ENCODE assay signal across 1 cellular context in the genomic region with DNA sequence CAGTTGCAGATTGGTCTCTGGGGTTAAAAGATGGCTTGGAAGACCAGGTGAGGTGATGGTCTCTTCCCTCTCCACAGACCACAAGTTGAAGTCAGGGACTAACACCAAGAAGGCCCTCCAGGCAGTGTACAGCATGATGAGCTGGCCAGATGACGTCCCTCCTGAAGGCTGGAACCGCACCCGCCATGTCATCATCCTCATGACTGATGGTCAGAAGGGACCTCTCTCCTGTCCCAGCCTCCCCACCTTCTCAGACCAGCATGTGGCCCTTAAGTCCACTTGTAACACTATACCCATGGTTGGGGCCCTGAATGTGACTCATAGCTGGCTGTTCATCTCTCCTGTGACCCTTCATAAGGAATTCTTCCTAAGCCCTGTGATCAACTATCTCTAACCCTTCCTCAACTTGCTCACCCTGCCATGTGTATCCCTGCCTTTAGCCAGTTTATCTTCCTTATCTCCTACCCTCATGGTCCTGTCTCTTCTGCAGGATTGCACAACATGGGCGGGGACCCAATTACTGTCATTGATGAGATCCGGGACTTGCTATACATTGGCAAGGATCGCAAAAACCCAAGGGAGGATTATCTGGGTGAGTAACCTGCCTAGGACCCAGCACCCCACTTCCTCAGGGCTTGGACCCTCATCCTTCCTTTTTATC.
TF ChIP-seq lines count a peak whose summit lies in the region.

No MANE protein-coding gene starts in this region.

TF ChIP-seq in WTC11, 78 proteins besides CTCF, POLR2A, EP300 and RAD21 (continued from another document):
- TF ChIP-seq, protein P1, sequence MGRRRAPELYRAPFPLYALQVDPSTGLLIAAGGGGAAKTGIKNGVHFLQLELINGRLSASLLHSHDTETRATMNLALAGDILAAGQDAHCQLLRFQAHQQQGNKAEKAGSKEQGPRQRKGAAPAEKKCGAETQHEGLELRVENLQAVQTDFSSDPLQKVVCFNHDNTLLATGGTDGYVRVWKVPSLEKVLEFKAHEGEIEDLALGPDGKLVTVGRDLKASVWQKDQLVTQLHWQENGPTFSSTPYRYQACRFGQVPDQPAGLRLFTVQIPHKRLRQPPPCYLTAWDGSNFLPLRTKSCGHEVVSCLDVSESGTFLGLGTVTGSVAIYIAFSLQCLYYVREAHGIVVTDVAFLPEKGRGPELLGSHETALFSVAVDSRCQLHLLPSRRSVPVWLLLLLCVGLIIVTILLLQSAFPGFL (CRISPR knock-in tag; IDR thresholded peaks at IDR 0.05; ENCODE audit: borderline replicate concordance): no peak
- TF ChIP-seq, protein P2, sequence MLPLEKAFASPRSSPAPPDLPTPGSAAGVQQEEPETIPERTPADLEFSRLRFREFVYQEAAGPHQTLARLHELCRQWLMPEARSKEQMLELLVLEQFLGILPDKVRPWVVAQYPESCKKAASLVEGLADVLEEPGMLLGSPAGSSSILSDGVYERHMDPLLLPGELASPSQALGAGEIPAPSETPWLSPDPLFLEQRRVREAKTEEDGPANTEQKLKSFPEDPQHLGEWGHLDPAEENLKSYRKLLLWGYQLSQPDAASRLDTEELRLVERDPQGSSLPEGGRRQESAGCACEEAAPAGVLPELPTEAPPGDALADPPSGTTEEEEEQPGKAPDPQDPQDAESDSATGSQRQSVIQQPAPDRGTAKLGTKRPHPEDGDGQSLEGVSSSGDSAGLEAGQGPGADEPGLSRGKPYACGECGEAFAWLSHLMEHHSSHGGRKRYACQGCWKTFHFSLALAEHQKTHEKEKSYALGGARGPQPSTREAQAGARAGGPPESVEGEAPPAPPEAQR (CRISPR knock-in tag; IDR thresholded peaks at IDR 0.05): no peak
- TF ChIP-seq, protein P3, sequence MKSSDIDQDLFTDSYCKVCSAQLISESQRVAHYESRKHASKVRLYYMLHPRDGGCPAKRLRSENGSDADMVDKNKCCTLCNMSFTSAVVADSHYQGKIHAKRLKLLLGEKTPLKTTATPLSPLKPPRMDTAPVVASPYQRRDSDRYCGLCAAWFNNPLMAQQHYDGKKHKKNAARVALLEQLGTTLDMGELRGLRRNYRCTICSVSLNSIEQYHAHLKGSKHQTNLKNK (CRISPR knock-in tag; IDR thresholded peaks at IDR 0.05): no peak
- TF ChIP-seq EMX1 (CRISPR knock-in tag; IDR thresholded peaks at IDR 0.05) (no peak), ZNF396 (CRISPR knock-in tag; IDR thresholded peaks at IDR 0.05; ENCODE audit: borderline replicate concordance) (no peak)
TF ChIP-seq in WTC11: peak in this region for 0.
